1 cellular context compared by ENCODE assay signal in genomic region chr5:53364098-53364497, GRCh38.
TF ChIP-seq lines count a peak whose summit lies in the region.

No MANE protein-coding gene starts in this region.

TF ChIP-seq in IMR-90, 13 proteins besides CTCF, POLR2A, EP300 and RAD21:
- TF ChIP-seq NFE2L2 (IDR thresholded peaks at IDR 0.05; ENCODE audit: low read depth, low read length) (no peak), RCOR1 (IDR thresholded peaks at IDR 0.05; ENCODE audit: insufficient replicate concordance, low read length) (no peak), FOS (IDR thresholded peaks at IDR 0.05; ENCODE audit: low read depth, low read length) (no peak), ELK1 (IDR thresholded peaks at IDR 0.05; ENCODE audit: borderline replicate concordance, low read depth, low read length) (no peak), CEBPB (IDR thresholded peaks at IDR 0.05; ENCODE audit: low read depth, low read length) (no peak), MAFK (IDR thresholded peaks at IDR 0.05; ENCODE audit: low read depth, low read length) (no peak), CHD1 (IDR thresholded peaks at IDR 0.05; ENCODE audit: low read depth, low read length) (no peak), USF2 (IDR thresholded peaks at IDR 0.05; ENCODE audit: low read depth, low read length) (no peak)
